ENCODE assay signal across 1 cellular context in genomic region chr1:48526045-48526714, GRCh38.
TF ChIP-seq lines count a peak whose summit lies in the region.

No MANE protein-coding gene starts in this region.

TF ChIP-seq in SK-N-SH, 30 proteins besides CTCF, POLR2A, EP300 and RAD21 (continued from another document):
- TF ChIP-seq MAX (IDR thresholded peaks at IDR 0.05; ENCODE audit: low read depth), result no peak
- no peak for TF ChIP-seq MXI1 (IDR thresholded peaks at IDR 0.05; ENCODE audit: low read depth, low read length)
- no peak for TF ChIP-seq YY1 (IDR thresholded peaks at IDR 0.05; ENCODE audit: low read depth)
- no peak for TF ChIP-seq TAF1 (IDR thresholded peaks at IDR 0.05; ENCODE audit: borderline replicate concordance, low read depth, low read length)
- TF ChIP-seq FOSL2 (IDR thresholded peaks at IDR 0.05; ENCODE audit: borderline replicate concordance, low read depth), result no peak
- no peak for TF ChIP-seq RFX5 (IDR thresholded peaks at IDR 0.05; ENCODE audit: low read length)
- TF ChIP-seq USF1 (IDR thresholded peaks at IDR 0.05; ENCODE audit: borderline replicate concordance, low read depth), result no peak
- TF ChIP-seq GATA2 (CRISPR knock-in tag; IDR thresholded peaks at IDR 0.05), result no peak
- TF ChIP-seq TCF12 (IDR thresholded peaks at IDR 0.05), result no peak
- TF ChIP-seq EZH2phosphoT487 (IDR thresholded peaks at IDR 0.05; ENCODE audit: borderline replicate concordance, low read depth), result no peak
- no peak for TF ChIP-seq MEF2A (IDR thresholded peaks at IDR 0.05; ENCODE audit: borderline replicate concordance, low read depth)
- no peak for TF ChIP-seq NFIC (IDR thresholded peaks at IDR 0.05; ENCODE audit: borderline replicate concordance)
- no peak for TF ChIP-seq IRF3 (IDR thresholded peaks at IDR 0.05; ENCODE audit: low read depth, low read length)
- no peak for TF ChIP-seq ZBTB33 (IDR thresholded peaks at IDR 0.05; ENCODE audit: borderline replicate concordance, low read depth)
- no peak for TF ChIP-seq FOXJ3 (CRISPR knock-in tag; IDR thresholded peaks at IDR 0.05)
